In genomic region chr10:71213127-71213616, GRCh38 we compare ENCODE assay signal across 8 cellular contexts. TPM values are rescaled to one million over a fixed set of nuclear protein-coding genes. Genes with fewer than 3 reads are reported as not detected.
A peak's percentile ranks its signal among the peaks of the same experiment; 100 is the strongest.
DNase-seq lines count a peak whose midpoint lies in the region; ATAC-seq, FAIRE-seq and TF ChIP-seq lines count a peak whose summit lies in the region.

No MANE protein-coding gene starts in this region.

- BruUV-seq in Panc1 (replicated peaks; lab: Mats Ljungman, UMichigan) = no TSS peak

- FAIRE-seq in keratinocyte (lab: Jason Lieb, UNC) = no peak

- peak overlapping the region; percentile 94 to 100 (median 99) for H3K4me2 ChIP-seq in BLaER1 treated with 17β-estradiol and CSF1 and Interleukin-3, amounts not matched to agents 10 nM and 100 nM
- H3K4me2 ChIP-seq in keratinocyte (ENCODE audit: control insufficient read depth, extremely low read depth, insufficient read depth, low read depth, low read length) = peak overlapping the region; percentile 82

- peaks cover 76 to 94% (median 92%) of the 10 kb centered on the region in 11 experiments for H3K27me3 ChIP-seq in BLaER1 treated with 17β-estradiol and CSF1 and Interleukin-3, amounts not matched to agents 10 nM and 100 nM
- H3K27me3 ChIP-seq in Panc1 (ENCODE audit: control insufficient read depth, insufficient read depth, low read length) = peaks cover 41% of the 10 kb centered on the region
- H3K27me3 ChIP-seq in keratinocyte (ENCODE audit: control insufficient read depth, extremely low read depth, insufficient read depth, low read length) = peaks cover 35% of the 10 kb centered on the region
- peaks cover 0 to 23% (median 15%) of the 10 kb centered on the region in 3 donors for H3K27me3 ChIP-seq in skeletal muscle tissue (ENCODE audit: control insufficient read depth in 3 of 3, insufficient read depth in 3 of 3, low read length in 3 of 3)

- H4K20me1 ChIP-seq in BLaER1 treated with 17β-estradiol and CSF1 and Interleukin-3, amounts not matched to agents 10 nM and 100 nM = peaks cover 0 to 60% (median 18%) of the 10 kb centered on the region in 11 experiments; a peak in 17 of 22 replicates
- no peaks in the 10 kb centered on the region for H4K20me1 ChIP-seq in keratinocyte (ENCODE audit: control insufficient read depth, extremely low read depth, insufficient read depth, low read length)

- H3K27ac ChIP-seq in BLaER1 treated with 17β-estradiol and CSF1 and Interleukin-3, amounts not matched to agents 10 nM and 100 nM = peak overlapping the region in 4 of 11 experiments; percentile 0 to 35 (median 18); a peak in 7 of 22 replicates
- H3K27ac ChIP-seq in Panc1 (ENCODE audit: low read length) (no peak overlapping the region), caudate nucleus (ENCODE audit: low read depth, low read length) (peak overlapping the region; percentile 79), keratinocyte (ENCODE audit: control insufficient read depth, insufficient read depth, low read length) (peak overlapping the region; percentile 13), skeletal muscle tissue (ENCODE audit: low read depth, low read length) (peak overlapping the region; percentile 69)

- H3K9ac ChIP-seq in BLaER1 treated with 17β-estradiol and CSF1 and Interleukin-3, amounts not matched to agents 10 nM and 100 nM = peak overlapping the region; percentile 45 to 79 (median 70)
- peak overlapping the region; percentile 72 for H3K9ac ChIP-seq in keratinocyte (ENCODE audit: control insufficient read depth, extremely low read depth, insufficient read depth, low read length)
- peak overlapping the region; percentile 72 to 88 (median 83) for H3K9ac ChIP-seq in skeletal muscle tissue (ENCODE audit: low read depth in 1 of 3, low read length in 3 of 3)

- peaks cover 25 to 41% (median 31%) of the 10 kb centered on the region in 10 experiments for H3K4me1 ChIP-seq in BLaER1 treated with 17β-estradiol and CSF1 and Interleukin-3, amounts not matched to agents 10 nM and 100 nM
- peaks cover 19% of the 10 kb centered on the region for H3K4me1 ChIP-seq in Panc1 (ENCODE audit: control insufficient read depth, insufficient read depth, low read length)
- H3K4me1 ChIP-seq in keratinocyte (ENCODE audit: control insufficient read depth, extremely low read depth, insufficient read depth, low read length) = peaks cover 24% of the 10 kb centered on the region
- H3K4me1 ChIP-seq in skeletal muscle tissue (ENCODE audit: control insufficient read depth in 3 of 3, insufficient read depth in 3 of 3, low read length in 3 of 3) = peaks cover 25 to 43% (median 39%) of the 10 kb centered on the region in 3 donors

- intact Hi-C loops in Panc1 (cut with micrococcal nuclease; ENCODE audit: unreplicated experiment) = no loop called here

- ATAC-seq in Panc1 (peak; percentile 50), HG03442 (IDR thresholded peaks at IDR 0.05; ENCODE audit: unreplicated experiment) (no peak)

- no peaks in the 10 kb centered on the region for H3K9me1 ChIP-seq in keratinocyte (ENCODE audit: control insufficient read depth, extremely low read depth, insufficient read depth, low read length)

- CTCF ChIA-PET in Panc1 (lab: Charles Lee) = interaction anchor here (0.7 to 1.1 kb wide), 2 partner anchors 308 to 310 kb away, joined by 3 read pairs; no protein-coding TSS in a partner anchor

- no peaks in the 10 kb centered on the region for H3K36me3 ChIP-seq in BLaER1 treated with 17β-estradiol and CSF1 and Interleukin-3, amounts not matched to agents 10 nM and 100 nM
- peaks cover 4% of the 10 kb centered on the region; the same call in 1 of the 2 replicates for H3K36me3 ChIP-seq in Panc1 (ENCODE audit: control insufficient read depth, insufficient read depth, low read length)
- no peaks in the 10 kb centered on the region for H3K36me3 ChIP-seq in keratinocyte (ENCODE audit: control insufficient read depth in 2 of 2, extremely low read depth in 1 of 2, insufficient read depth in 2 of 2, low read length in 2 of 2)
- no peaks in the 10 kb centered on the region for H3K36me3 ChIP-seq in skeletal muscle tissue (ENCODE audit: control insufficient read depth in 3 of 3, insufficient read depth in 3 of 3, low read length in 3 of 3)

- no peaks in the 10 kb centered on the region for H3K9me3 ChIP-seq in BLaER1 treated with 17β-estradiol and CSF1 and Interleukin-3, amounts not matched to agents 10 nM and 100 nM (replicated peaks in 1 of 11)
- no peaks in the 10 kb centered on the region for H3K9me3 ChIP-seq in Panc1 (ENCODE audit: control insufficient read depth, insufficient read depth, low read depth, low read length)
- H3K9me3 ChIP-seq in keratinocyte (ENCODE audit: control insufficient read depth, low read depth, low read length) = no peaks in the 10 kb centered on the region
- H3K9me3 ChIP-seq in skeletal muscle tissue (ENCODE audit: control insufficient read depth in 3 of 3, low read length in 3 of 3) = no peaks in the 10 kb centered on the region

- POLR2A ChIA-PET in Panc1 (lab: Charles Lee) = no interaction called here

- peak; percentile 49 for DNase-seq in HT-29 (ENCODE audit: low spot score)
- DNase-seq in Panc1 (ENCODE audit: low read depth, low spot score) = no peak
- peak in 7 of 61 donors; percentile 30 to 56 (median 39) for DNase-seq in caudate nucleus (lab: John Stamatoyannopoulos, UW)
- DNase-seq in keratinocyte (ENCODE audit: low read depth, low spot score) = peak; percentile 44
- DNase-seq in GM19238 (ENCODE audit: insufficient read length, low spot score) = no peak

- peak overlapping the region; percentile 61 to 77 (median 66) for H3K4me3 ChIP-seq in BLaER1 treated with 17β-estradiol and CSF1 and Interleukin-3, amounts not matched to agents 10 nM and 100 nM
- H3K4me3 ChIP-seq in Panc1 (ENCODE audit: low read depth in 2 of 2, low read length in 2 of 2) (peak overlapping the region; percentile 51 to 54), keratinocyte (ENCODE audit: control insufficient read depth in 2 of 3, extremely low read depth in 1 of 3, insufficient read depth in 2 of 3, low read depth in 1 of 3, low read length in 3 of 3) (peak overlapping the region; percentile 56 to 87 (median 69)), skeletal muscle tissue (ENCODE audit: low read length in 3 of 3) (peak overlapping the region; percentile 84 to 86 (median 85))

- H3K79me2 ChIP-seq in keratinocyte (ENCODE audit: control insufficient read depth, insufficient read depth, low read length) = no peaks in the 10 kb centered on the region

- in situ Hi-C loops in Panc1 (cut with HindIII; ENCODE audit: low pct_unique_long_range_greater_than_20kb, low sequenced_read_pairs) = no loop called here

- H2AFZ ChIP-seq in keratinocyte (ENCODE audit: control insufficient read depth, low read length) = peak overlapping the region; percentile 72

- no peak for TF ChIP-seq CTCF in Panc1 (IDR thresholded peaks at IDR 0.05)
- no peak for TF ChIP-seq CTCF in keratinocyte (optimal IDR thresholded peaks at IDR 0.05 in 1 of 3, IDR thresholded peaks at IDR 0.05 in 1 of 3, conservative IDR thresholded peaks at IDR 0.05 in 1 of 3; ENCODE audit: extremely low read depth in 1 of 3, insufficient read depth in 2 of 3, low read length in 3 of 3)

- dilution Hi-C loops in keratinocyte (cut with MboI; ENCODE audit: extremely low pct_ligation_motif_present, low sequenced_read_pairs) = no loop called here

RNA-seq across cellular contexts. Expression of gene UNC5B, which starts 0.8 kb away (rescaled TPM):
- total RNA-seq in HT-29 (2014; rRNA removed; shearing (Covaris generic)) = 0.21 and 0.51 TPM in 2 replicates
- total RNA-seq in Panc1 (2021; ENCODE audit: unreplicated experiment) = 1.1 TPM
- 0.68 TPM for polyA plus RNA-seq in Panc1 (2012; ENCODE audit: insufficient read length)
- polyA plus RNA-seq in keratinocyte = 0.96 to 3.1 TPM (median 1.1 TPM) in 3 replicates
- 10.8 TPM for polyA plus RNA-seq in keratinocyte (2011; ENCODE audit: low read depth)
- polyA plus RNA-seq in keratinocyte (2011; cell fraction: cytosol; rRNA removed) = 0.84 and 0.92 TPM in 2 replicates
- 5.1 and 6.0 TPM in 2 replicates for polyA plus RNA-seq in keratinocyte (2011; cell fraction: nucleus; rRNA removed)
- 1.2 and 23.9 TPM in 2 replicates for polyA plus RNA-seq in keratinocyte (2012; ENCODE audit: low replicate concordance)
- polyA minus RNA-seq in keratinocyte = 2.4 to 5.0 TPM (median 3.4 TPM) in 3 replicates
- polyA minus RNA-seq in keratinocyte (2011; cell fraction: cytosol; rRNA and poly(A)+ RNA removed) = 2.9 TPM
- polyA minus RNA-seq in keratinocyte (2011; cell fraction: nucleus; rRNA and poly(A)+ RNA removed) = 6.2 and 7.8 TPM in 2 replicates
- total RNA-seq in skeletal muscle tissue = 6.3 TPM

Comparison
In these comparisons a context has a peak if more than half of its experiments do, and no peak if none do; other contexts are left out.
1. DNase-seq: peak in HT-29 (single experiment) and keratinocyte (single experiment); none in Panc1 (single experiment) and GM19238 (single experiment).
2. Peak in every context shown above with its lines, with median percentiles within 50 percentile points of each other: H3K4me3 ChIP-seq and H3K9ac ChIP-seq.